In the genomic region with DNA sequence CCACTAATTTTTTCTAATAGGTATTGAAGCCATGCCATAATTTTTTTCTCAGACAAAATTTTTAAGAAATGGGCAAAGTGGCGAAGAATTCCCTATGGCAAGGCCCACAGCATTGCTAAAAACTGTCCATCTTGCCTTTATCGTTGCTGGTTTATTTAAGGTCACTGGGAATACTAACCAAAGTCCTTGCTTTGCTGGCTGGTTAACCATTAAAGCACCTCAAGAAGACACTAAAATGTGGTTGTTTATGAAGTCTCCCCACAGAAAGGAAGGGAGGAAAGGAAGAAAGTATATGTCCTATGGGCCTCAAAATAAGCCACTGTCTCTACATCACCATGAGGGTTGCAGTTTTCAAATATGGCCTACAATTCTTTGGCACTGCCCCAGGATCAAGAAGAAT, we compare ENCODE assay signal across 14 cellular contexts. TPM values are rescaled to one million over a fixed set of nuclear protein-coding genes. Genes with fewer than 3 reads are reported as not detected.
DNase-seq lines count a peak whose midpoint lies in the region; ATAC-seq and TF ChIP-seq lines count a peak whose summit lies in the region.
"Had no signal": no experiment of that assay in that cellular context is flagged by ENCODE, and none has a peak within 500 bp of the region (broad histone marks: within the 10 kb centered on the region; RNA-seq: fewer than 3 reads in every experiment).

No MANE protein-coding gene starts in this region.

- H3K4me3 ChIP-seq in mesenchymal stem cell (ENCODE audit: insufficient read depth in 1 of 2, low read depth in 1 of 2, low read length in 2 of 2), result peak overlapping the region in 1 of 2 experiments; percentile 38
- no peak overlapping the region for H3K4me3 ChIP-seq in smooth muscle cell
- no peak overlapping the region for H3K4me3 ChIP-seq in PC-9
- H3K4me3 ChIP-seq: BLaER1, K562 had no signal

- H3K4ac ChIP-seq in mesenchymal stem cell (ENCODE audit: low read depth in 1 of 2, low read length in 2 of 2), result no peak overlapping the region

- H4K20me1 ChIP-seq in smooth muscle cell (ENCODE audit: low read depth) (no peaks in the 10 kb centered on the region), PC-9 (ENCODE audit: insufficient read depth) (no peaks in the 10 kb centered on the region)
- H4K20me1 ChIP-seq: BLaER1 had no signal

- TF ChIP-seq CTCF in CD4-positive, alpha-beta T cell (IDR thresholded peaks at IDR 0.05), result no peak
- TF ChIP-seq CTCF in smooth muscle cell (IDR thresholded peaks at IDR 0.05; ENCODE audit: borderline replicate concordance, insufficient read depth, poor library complexity, severe bottlenecking), result no peak
- TF ChIP-seq CTCF in PC-9 (conservative IDR thresholded peaks at IDR 0.05), result no peak

- H3K27ac Mint-ChIP-seq in CD4-positive, alpha-beta T cell, result peak overlapping the region; percentile 77
- peak overlapping the region; percentile 59 for H3K27ac Mint-ChIP-seq in activated T-helper 17 cell treated with anti-CD3 and anti-CD28 coated beads, Interleukin-2, amount 50 U/mL, for 72 hours

- H3K79me1 ChIP-seq in mesenchymal stem cell (replicated peaks; ENCODE audit: low read length, poor library complexity, severe bottlenecking), result peaks cover 14% of the 10 kb centered on the region

- CTCF ChIA-PET in CD4-positive, alpha-beta T cell (lab: Charles Lee), result interaction anchor here (0.8 to 2.9 kb wide), 3 partner anchors 11 to 51 kb away, joined by 3 to 12 read pairs (median 5); a partner anchor contains a TSS
- CTCF ChIA-PET in PC-9 (lab: Charles Lee), result no interaction called here

- no peak overlapping the region for H3K14ac ChIP-seq in mesenchymal stem cell (ENCODE audit: low read length in 2 of 2)

- no peak overlapping the region for H2BK12ac ChIP-seq in mesenchymal stem cell (ENCODE audit: low read length in 2 of 2)

- H3K27me3 ChIP-seq in CD4-positive, alpha-beta T cell (ENCODE audit: control insufficient read depth, insufficient read depth, low read length), result no peaks in the 10 kb centered on the region
- H3K27me3 ChIP-seq in mesenchymal stem cell (ENCODE audit: control insufficient read depth in 1 of 2, insufficient read depth in 1 of 2, low read length in 2 of 2), result no peaks in the 10 kb centered on the region
- H3K27me3 ChIP-seq in smooth muscle cell (ENCODE audit: low read depth), result no peaks in the 10 kb centered on the region
- H3K27me3 ChIP-seq in PC-9 (ENCODE audit: insufficient read depth, low read depth), result no peaks in the 10 kb centered on the region
- H3K27me3 ChIP-seq: BLaER1 had no signal

- H3K4me2 ChIP-seq in mesenchymal stem cell (ENCODE audit: low read length, poor library complexity, severe bottlenecking) (no peak overlapping the region), smooth muscle cell (peak overlapping the region; percentile 22), PC-9 (no peak overlapping the region)
- H3K4me2 ChIP-seq: BLaER1 had no signal

- intact Hi-C loops in CD4-positive, alpha-beta T cell (cut with DNase I, micrococcal nuclease), result no loop called here
- intact Hi-C loops in PC-9 (cut with micrococcal nuclease; ENCODE audit: unreplicated experiment), result no loop called here

- no peak overlapping the region for H4K91ac ChIP-seq in mesenchymal stem cell (ENCODE audit: low read length)

- POLR2A ChIA-PET in CD4-positive, alpha-beta T cell (lab: Charles Lee), result interaction anchor here (2.7 kb wide), 1 partner anchor 28 kb away, joined by 13 read pairs; no protein-coding TSS in a partner anchor
- POLR2A ChIA-PET in PC-9 (lab: Charles Lee; ENCODE audit: unreplicated experiment), result no interaction called here

- H2BK5ac ChIP-seq in mesenchymal stem cell (ENCODE audit: low read depth, low read length, poor library complexity, severe bottlenecking), result no peak overlapping the region

- H3K9me3 ChIP-seq in CD4-positive, alpha-beta T cell (ENCODE audit: control insufficient read depth, low read length), result no peaks in the 10 kb centered on the region
- H3K9me3 ChIP-seq in mesenchymal stem cell (ENCODE audit: control insufficient read depth, low read length), result no peaks in the 10 kb centered on the region
- no peaks in the 10 kb centered on the region for H3K9me3 ChIP-seq in smooth muscle cell (replicated peaks; ENCODE audit: low read depth)
- H3K9me3 ChIP-seq in PC-9 (ENCODE audit: insufficient read depth, low read depth), result no peaks in the 10 kb centered on the region
- H3K9me3 ChIP-seq: BLaER1 had no signal

- no peaks in the 10 kb centered on the region for H3K9me3 Mint-ChIP-seq in CD4-positive, alpha-beta T cell
- H3K9me3 Mint-ChIP-seq in activated T-helper 17 cell treated with anti-CD3 and anti-CD28 coated beads, Interleukin-2, amount 50 U/mL, for 72 hours, result no peaks in the 10 kb centered on the region

- peaks cover 5% of the 10 kb centered on the region for H3K4me1 ChIP-seq in mesenchymal stem cell (ENCODE audit: control insufficient read depth, insufficient read depth, low read depth, low read length)
- H3K4me1 ChIP-seq in smooth muscle cell (ENCODE audit: low read depth), result peaks cover 16% of the 10 kb centered on the region
- H3K4me1 ChIP-seq in PC-9 (replicated peaks; ENCODE audit: insufficient read depth), result peaks cover 18% of the 10 kb centered on the region

- no peak overlapping the region for H3K23ac ChIP-seq in mesenchymal stem cell (ENCODE audit: low read length in 2 of 2)

- no peak for ATAC-seq in CD4-positive, alpha-beta T cell (ENCODE audit: poor library complexity)
- no peak for ATAC-seq in activated T-helper 17 cell treated with anti-CD3 and anti-CD28 coated beads, Interleukin-2, amount 50 U/mL, for 72 hours (replicated peaks)
- ATAC-seq in GM18870 (IDR thresholded peaks at IDR 0.05; ENCODE audit: unreplicated experiment), result no peak
- ATAC-seq: K562 had no signal

- no peak overlapping the region for H2AK5ac ChIP-seq in mesenchymal stem cell (ENCODE audit: low read length, severe bottlenecking)

- H3K4me1 Mint-ChIP-seq in CD4-positive, alpha-beta T cell (ENCODE audit: low read depth), result peaks cover 75% of the 10 kb centered on the region
- H3K4me1 Mint-ChIP-seq in activated T-helper 17 cell treated with anti-CD3 and anti-CD28 coated beads, Interleukin-2, amount 50 U/mL, for 72 hours, result peaks cover 40% of the 10 kb centered on the region

- no peak overlapping the region for H3K4me3 Mint-ChIP-seq in CD4-positive, alpha-beta T cell
- peak overlapping the region; percentile 66 for H3K4me3 Mint-ChIP-seq in activated T-helper 17 cell treated with anti-CD3 and anti-CD28 coated beads, Interleukin-2, amount 50 U/mL, for 72 hours

- no peak for DNase-seq in CD4-positive, alpha-beta T cell
- DNase-seq in mesenchymal stem cell (no peak), smooth muscle cell (lab: John Stamatoyannopoulos, UW; ENCODE audit: unreplicated experiment) (no peak), NCI-H1417 treated with DMSO at 0.1 percent for 48 hours (lab: John Stamatoyannopoulos, UW) (no peak), PC-9 (no peak), nucleus accumbens (lab: John Stamatoyannopoulos, UW) (no peak)
- DNase-seq: activated CD8-positive, alpha-beta memory T cell treated with anti-CD3 and anti-CD28 coated beads, Interleukin-2, amount 50 U/mL, for 48 hours; DND-41; NCI-H526; WERI-Rb-1 had no signal

- H3F3A ChIP-seq in smooth muscle cell (ENCODE audit: low read depth), result peaks cover 13% of the 10 kb centered on the region
- peaks cover 6% of the 10 kb centered on the region; the same call in 1 of the 2 replicates for H3F3A ChIP-seq in PC-9 (ENCODE audit: insufficient read depth, low read depth)

- no peak overlapping the region for H2BK15ac ChIP-seq in mesenchymal stem cell (ENCODE audit: low read depth, poor library complexity, severe bottlenecking)

- BruUV-seq in PC-9 (replicated peaks; lab: Mats Ljungman, UMichigan), result no TSS peak

- no peaks in the 10 kb centered on the region for H3K9me2 ChIP-seq in PC-9 (ENCODE audit: insufficient read depth)

- H3K27me3 Mint-ChIP-seq in CD4-positive, alpha-beta T cell, result no peaks in the 10 kb centered on the region
- H3K27me3 Mint-ChIP-seq in activated T-helper 17 cell treated with anti-CD3 and anti-CD28 coated beads, Interleukin-2, amount 50 U/mL, for 72 hours, result no peaks in the 10 kb centered on the region

- no peak overlapping the region for H3K27ac ChIP-seq in CD4-positive, alpha-beta T cell (ENCODE audit: low read depth, low read length)
- no peak overlapping the region for H3K27ac ChIP-seq in mesenchymal stem cell (ENCODE audit: low read length, poor library complexity, severe bottlenecking)
- H3K27ac ChIP-seq in smooth muscle cell (ENCODE audit: low read depth), result no peak overlapping the region
- H3K27ac ChIP-seq in PC-9, result no peak overlapping the region
- H3K27ac ChIP-seq: BLaER1, WERI-Rb-1 had no signal

- 100% methylated on average over 2 of the region's 2 CpGs for WGBS in mesenchymal stem cell
- WGBS in smooth muscle cell (ENCODE audit: low lambda C conversion rate), result 91% methylated on average over 2 of the region's 2 CpGs

- H3K9ac ChIP-seq in mesenchymal stem cell (ENCODE audit: low read length) (peak overlapping the region; percentile 84), smooth muscle cell (ENCODE audit: low read depth) (no peak overlapping the region)
- H3K9ac ChIP-seq: BLaER1 had no signal

- H3K36me3 Mint-ChIP-seq in CD4-positive, alpha-beta T cell (ENCODE audit: low read depth), result peaks cover 22% of the 10 kb centered on the region
- peaks cover 28% of the 10 kb centered on the region for H3K36me3 Mint-ChIP-seq in activated T-helper 17 cell treated with anti-CD3 and anti-CD28 coated beads, Interleukin-2, amount 50 U/mL, for 72 hours (ENCODE audit: low read depth)

- H2BK120ac ChIP-seq in mesenchymal stem cell (ENCODE audit: low read depth, low read length), result no peak overlapping the region

- no peak overlapping the region for H4K8ac ChIP-seq in mesenchymal stem cell (ENCODE audit: low read length)

- no peak overlapping the region for H2AFZ ChIP-seq in mesenchymal stem cell (ENCODE audit: low read depth, low read length)
- no peak overlapping the region for H2AFZ ChIP-seq in smooth muscle cell (ENCODE audit: low read depth)
- H2AFZ ChIP-seq in PC-9, result no peak overlapping the region

- H3K36me3 ChIP-seq in mesenchymal stem cell (ENCODE audit: control insufficient read depth in 1 of 2, insufficient read depth in 2 of 2, low read depth in 1 of 2, low read length in 2 of 2), result peaks cover 0 to 4% of the 10 kb centered on the region in 2 experiments
- H3K36me3 ChIP-seq in smooth muscle cell (ENCODE audit: low read depth), result no peaks in the 10 kb centered on the region
- H3K36me3 ChIP-seq in PC-9 (ENCODE audit: low read depth), result no peaks in the 10 kb centered on the region
- H3K36me3 ChIP-seq: BLaER1 had no signal

- H3K79me2 ChIP-seq in smooth muscle cell (ENCODE audit: low read depth) (peaks cover 71% of the 10 kb centered on the region), PC-9 (ENCODE audit: low read depth) (peaks cover 63% of the 10 kb centered on the region)

- H3K18ac ChIP-seq in mesenchymal stem cell (ENCODE audit: low read depth in 1 of 2, low read length in 2 of 2), result no peak overlapping the region

RNA-seq across cellular contexts. Expression of a gene that starts 13.3 kb away (rescaled TPM):
- 10 to 100 TPM; 16.8 to 17.7 TPM for total RNA-seq in CD4-positive, alpha-beta T cell
- total RNA-seq in activated T-helper 17 cell treated with anti-CD3 and anti-CD28 coated beads, Interleukin-2, amount 50 U/mL, for 72 hours, result 10 to 100 TPM; 20.2 to 24.6 TPM
- polyA plus RNA-seq in mesenchymal stem cell (2013, experiment 1 of 2), result 8.4 TPM
- polyA plus RNA-seq in mesenchymal stem cell (2013, experiment 2 of 2), result 8.4 TPM
- total RNA-seq in smooth muscle cell (7.9 and 12.7 TPM in 2 replicates), PC-9 (2021) (31.6 and 39.3 TPM in 2 replicates)
- polyA plus RNA-seq in smooth muscle cell, result 10.7 and 15.3 TPM in 2 replicates
